19 cellular contexts compared by ENCODE assay signal in genomic region chr5:168390491-168390890, GRCh38.
DNase-seq lines count a peak whose midpoint lies in the region; ATAC-seq and TF ChIP-seq lines count a peak whose summit lies in the region.
"Had no signal": no experiment of that assay in that cellular context is flagged by ENCODE, and none has a peak within 500 bp of the region (broad histone marks: within the 10 kb centered on the region; RNA-seq: fewer than 3 reads in every experiment).

No MANE protein-coding gene starts in this region.

- no peaks in the 10 kb centered on the region for H3K9me3 ChIP-seq in esophagus (ENCODE audit: control insufficient read depth in 2 of 2, insufficient read depth in 1 of 2, low read depth in 1 of 2, low read length in 1 of 2)
- H3K9me3 ChIP-seq: A549 had no signal

- TF ChIP-seq CTCF in nephron progenitor cell (IDR thresholded peaks at IDR 0.05): no peak

- H3K4me1 Mint-ChIP-seq in nephron progenitor cell: no peaks in the 10 kb centered on the region
- no peaks in the 10 kb centered on the region for H3K4me1 Mint-ChIP-seq in activated T-helper 17 cell treated with anti-CD3 and anti-CD28 coated beads, Interleukin-2, amount 50 U/mL, for 72 hours
- H3K4me1 Mint-ChIP-seq: CD8-positive, alpha-beta memory T cell had no signal

- 50 to 67% methylated on average over 4 of the region's 4 CpGs for WGBS in esophagus, 2 donors

- H3K4me3 Mint-ChIP-seq in nephron progenitor cell: no peak overlapping the region
- H3K4me3 Mint-ChIP-seq in activated T-helper 17 cell treated with anti-CD3 and anti-CD28 coated beads, Interleukin-2, amount 50 U/mL, for 72 hours: no peak overlapping the region
- H3K4me3 Mint-ChIP-seq: CD8-positive, alpha-beta memory T cell had no signal

- no peaks in the 10 kb centered on the region for H3K4me1 ChIP-seq in esophagus (ENCODE audit: control insufficient read depth in 2 of 2, insufficient read depth in 2 of 2, low read length in 1 of 2)
- H3K4me1 ChIP-seq: BLaER1 treated with 17β-estradiol and CSF1 and Interleukin-3, amounts not matched to agents 10 nM and 100 nM had no signal

- H3K27ac Mint-ChIP-seq in nephron progenitor cell: peak overlapping the region; percentile 26
- no peak overlapping the region for H3K27ac Mint-ChIP-seq in activated T-helper 17 cell treated with anti-CD3 and anti-CD28 coated beads, Interleukin-2, amount 50 U/mL, for 72 hours
- H3K27ac Mint-ChIP-seq: CD8-positive, alpha-beta memory T cell had no signal

- peaks cover 14% of the 10 kb centered on the region for H3K36me3 Mint-ChIP-seq in nephron progenitor cell (ENCODE audit: low read depth)
- no peaks in the 10 kb centered on the region for H3K36me3 Mint-ChIP-seq in activated T-helper 17 cell treated with anti-CD3 and anti-CD28 coated beads, Interleukin-2, amount 50 U/mL, for 72 hours (ENCODE audit: low read depth)

- H3K4me3 ChIP-seq in esophagus (ENCODE audit: low read depth in 1 of 2, low read length in 2 of 2): no peak overlapping the region
- H3K4me3 ChIP-seq: A549; BLaER1 treated with 17β-estradiol and CSF1 and Interleukin-3, amounts not matched to agents 10 nM and 100 nM had no signal

- ATAC-seq in activated T-helper 17 cell treated with anti-CD3 and anti-CD28 coated beads, Interleukin-2, amount 50 U/mL, for 72 hours (replicated peaks): no peak
- no peak for ATAC-seq in HG03039 (IDR thresholded peaks at IDR 0.05; ENCODE audit: unreplicated experiment)
- ATAC-seq in HG02840 (IDR thresholded peaks at IDR 0.05; ENCODE audit: low FRiP score, unreplicated experiment): no peak
- ATAC-seq: A549, Right ventricle myocardium inferior had no signal

- peak overlapping the region; percentile 70 to 78 for H3K27ac ChIP-seq in esophagus (ENCODE audit: low read depth in 2 of 2, low read length in 1 of 2)
- H3K27ac ChIP-seq: BLaER1 treated with 17β-estradiol and CSF1 and Interleukin-3, amounts not matched to agents 10 nM and 100 nM had no signal

- peaks cover 26% of the 10 kb centered on the region for H3K9me3 Mint-ChIP-seq in nephron progenitor cell
- peaks cover 14% of the 10 kb centered on the region for H3K9me3 Mint-ChIP-seq in activated T-helper 17 cell treated with anti-CD3 and anti-CD28 coated beads, Interleukin-2, amount 50 U/mL, for 72 hours

- DNase-seq in DMS 273 (lab: John Stamatoyannopoulos, UW; ENCODE audit: unreplicated experiment) (peak; percentile 86), NCI-H2171 (lab: John Stamatoyannopoulos, UW) (peak; percentile 69), nephron progenitor cell (no peak), dedifferentiated amniotic fluid mesenchymal stem cell (ENCODE audit: extremely low spot score) (no peak)
- DNase-seq: CD8-positive, alpha-beta memory T cell; GF-D8; GOT3; IMR-90; Karpas-422; NCI-H1930; NCI-H510A; NCI-H82 had no signal

- peaks cover 5% of the 10 kb centered on the region for H3K27me3 Mint-ChIP-seq in nephron progenitor cell (ENCODE audit: low read depth, poor library complexity)
- no peaks in the 10 kb centered on the region for H3K27me3 Mint-ChIP-seq in activated T-helper 17 cell treated with anti-CD3 and anti-CD28 coated beads, Interleukin-2, amount 50 U/mL, for 72 hours

- no peaks in the 10 kb centered on the region for H3K36me3 ChIP-seq in esophagus (ENCODE audit: control insufficient read depth in 2 of 2, insufficient read depth in 2 of 2, low read length in 1 of 2)

- no peaks in the 10 kb centered on the region for H3K27me3 ChIP-seq in esophagus (ENCODE audit: control insufficient read depth in 1 of 2, insufficient read depth in 2 of 2, low read length in 2 of 2)
- H3K27me3 ChIP-seq: BLaER1 treated with 17β-estradiol and CSF1 and Interleukin-3, amounts not matched to agents 10 nM and 100 nM had no signal

Comparison
In these comparisons a context has a peak if more than half of its experiments do, and no peak if none do; other contexts are left out.
1. DNase-seq: peak in DMS 273 (single experiment) and NCI-H2171 (single experiment); none in nephron progenitor cell (single experiment) and dedifferentiated amniotic fluid mesenchymal stem cell (single experiment).